In genomic region chr11:91904792-91905785, GRCh38 we compare ENCODE assay signal across 1 cellular context.
A peak's percentile ranks its signal among the peaks of the same experiment; 100 is the strongest.
TF ChIP-seq lines count a peak whose summit lies in the region.

No MANE protein-coding gene starts in this region.

TF ChIP-seq in K562, 482 proteins besides CTCF, POLR2A, EP300 and RAD21 (continued from another document and continues in another):
- TF ChIP-seq PBX2 (CRISPR knock-in tag; IDR thresholded peaks at IDR 0.05; ENCODE audit: low read depth) (no peak), PBX2 (tag; conservative IDR thresholded peaks at IDR 0.05; ENCODE audit: low read depth) (peak; percentile 93), ATF2 (CRISPR knock-in tag; IDR thresholded peaks at IDR 0.05) (no peak), MCM7 (IDR thresholded peaks at IDR 0.05) (no peak), ZNF57 (CRISPR knock-in tag; IDR thresholded peaks at IDR 0.05) (no peak), ZNF445 (CRISPR knock-in tag; IDR thresholded peaks at IDR 0.05; ENCODE audit: low read depth) (no peak), ZNF609 (CRISPR knock-in tag; IDR thresholded peaks at IDR 0.05; ENCODE audit: borderline replicate concordance) (no peak), ZNF24 (IDR thresholded peaks at IDR 0.05) (no peak), TCF3 (CRISPR knock-in tag; IDR thresholded peaks at IDR 0.05) (peak; percentile 77), TCF7 (IDR thresholded peaks at IDR 0.05; ENCODE audit: borderline replicate concordance) (no peak), TGIF2 (CRISPR knock-in tag; IDR thresholded peaks at IDR 0.05) (no peak), SMC3 (conservative IDR thresholded peaks at IDR 0.05; ENCODE audit: insufficient read depth, low read depth, low read length) (no peak), CEBPB (tag; IDR thresholded peaks at IDR 0.05) (peak; percentile 96), ZNF512 (tag; IDR thresholded peaks at IDR 0.05) (no peak), ZNF518B (CRISPR knock-in tag; IDR thresholded peaks at IDR 0.05) (no peak), POLR2B (IDR thresholded peaks at IDR 0.05; ENCODE audit: low read depth, partially characterized antibody) (no peak), MED1 (CRISPR knock-in tag; IDR thresholded peaks at IDR 0.05; ENCODE audit: borderline replicate concordance) (no peak), MLLT1 (IDR thresholded peaks at IDR 0.05) (no peak), UBTF (IDR thresholded peaks at IDR 0.05; ENCODE audit: borderline replicate concordance in 1 of 2, low read depth in 2 of 2, low read length in 2 of 2) (no peak), RERE (CRISPR knock-in tag; IDR thresholded peaks at IDR 0.05; ENCODE audit: borderline replicate concordance) (no peak), ZNF586 (CRISPR knock-in tag; conservative IDR thresholded peaks at IDR 0.05) (no peak), HDAC2 (IDR thresholded peaks at IDR 0.05) (peak; percentile 72; the same call in 1 of the 2 replicates), PHF21A (IDR thresholded peaks at IDR 0.05; ENCODE audit: borderline replicate concordance, low read depth) (no peak), KAT8 (IDR thresholded peaks at IDR 0.05; ENCODE audit: low read depth) (no peak), ZNF217 (CRISPR knock-in tag; IDR thresholded peaks at IDR 0.05) (no peak), E2F1 (CRISPR knock-in tag; IDR thresholded peaks at IDR 0.05) (no peak), WHSC1 (IDR thresholded peaks at IDR 0.05; ENCODE audit: low read length) (no peak), KLF13 (tag; IDR thresholded peaks at IDR 0.05; ENCODE audit: borderline replicate concordance, low read depth) (0 out of 2 replicates have a peak, but pooled peaks have one; percentile 25)
